Comparison of ENCODE assay signal across 25 cellular contexts in the genomic region with DNA sequence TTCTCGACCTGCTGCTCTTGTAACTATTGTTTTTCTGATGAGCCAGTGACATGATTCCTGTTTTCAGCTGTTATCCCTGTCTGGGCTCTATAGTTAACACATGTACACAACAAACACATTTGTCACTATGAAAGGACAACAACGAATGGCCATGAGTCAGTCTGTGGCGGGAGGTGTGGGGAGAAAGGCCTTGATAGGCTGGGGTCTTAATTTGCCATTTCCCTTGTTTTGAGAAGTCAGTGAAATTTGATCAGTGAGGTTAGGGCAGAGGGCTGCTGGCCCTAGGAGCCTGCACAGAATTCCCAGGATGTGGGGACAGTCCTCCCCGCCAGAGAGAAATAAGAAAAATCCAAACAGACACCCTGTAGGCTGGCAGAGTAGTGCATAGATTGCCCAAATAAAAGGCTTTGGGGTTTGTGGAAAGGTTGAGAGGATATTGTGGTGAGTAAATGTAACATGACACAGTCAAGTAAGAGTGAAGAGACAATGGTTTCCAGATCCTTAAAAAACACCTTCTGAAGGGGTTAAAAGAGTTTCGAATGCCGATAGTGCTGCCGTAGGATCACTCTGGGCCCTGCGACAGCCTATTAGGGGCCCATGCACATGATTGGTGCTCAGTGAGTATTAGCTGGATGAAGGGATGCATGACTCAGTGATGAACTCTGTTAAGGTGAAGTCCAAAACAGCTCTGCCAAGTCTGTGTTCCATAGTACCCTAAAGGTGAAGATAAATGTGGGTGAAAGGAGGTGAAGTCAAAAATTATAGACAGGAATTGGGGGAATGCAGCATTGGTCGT.
DNase-seq lines count a peak whose midpoint lies in the region; ATAC-seq, FAIRE-seq and TF ChIP-seq lines count a peak whose summit lies in the region.
"Had no signal": no experiment of that assay in that cellular context is flagged by ENCODE, and none has a peak within 500 bp of the region (broad histone marks: within the 10 kb centered on the region; RNA-seq: fewer than 3 reads in every experiment).

No MANE protein-coding gene starts in this region.

- H3K79me2 ChIP-seq in astrocyte (ENCODE audit: insufficient read depth, low read length): no peaks in the 10 kb centered on the region

- intact Hi-C loops in left lung (cut with DNase I): no loop called here

- peak overlapping the region; percentile 12; the same call in 1 of the 2 replicates for H3K27ac ChIP-seq in HUES6 (ENCODE audit: low read depth, low read length)
- no peak overlapping the region for H3K27ac ChIP-seq in astrocyte (ENCODE audit: low read depth, low read length)
- no peak overlapping the region for H3K27ac ChIP-seq in left lung
- H3K27ac ChIP-seq: body of pancreas, colonic mucosa, ovary, SJSA1, tibial nerve had no signal

- H3K4me1 ChIP-seq in HUES6 (ENCODE audit: control insufficient read depth, insufficient read depth, low read length) (peaks cover 16% of the 10 kb centered on the region), astrocyte (ENCODE audit: insufficient read depth, low read length) (peaks cover 6% of the 10 kb centered on the region), left lung (no peaks in the 10 kb centered on the region)
- H3K4me1 ChIP-seq: body of pancreas, colonic mucosa, SJSA1, tibial nerve had no signal

- H3K9me3 ChIP-seq in HUES6 (ENCODE audit: control insufficient read depth, insufficient read depth, low read depth, low read length) (no peaks in the 10 kb centered on the region), astrocyte (ENCODE audit: insufficient read depth, low read depth, low read length) (no peaks in the 10 kb centered on the region), left lung (no peaks in the 10 kb centered on the region)
- H3K9me3 ChIP-seq: body of pancreas, colonic mucosa, ovary, SJSA1, tibial nerve had no signal

- H3K9ac ChIP-seq in HUES6 (ENCODE audit: low read length) (no peak overlapping the region), astrocyte (ENCODE audit: low read length) (no peak overlapping the region)

- DNase-seq in astrocyte (ENCODE audit: low read depth) (no peak), iPS-NIHi11 (ENCODE audit: low spot score) (peak; percentile 23), progenitor cell of endocrine pancreas (ENCODE audit: low spot score, unreplicated experiment) (no peak), left lung (no peak)
- DNase-seq in activated CD8-positive, alpha-beta memory T cell treated with anti-CD3 and anti-CD28 coated beads for 24 hours: no peak
- DNase-seq: activated B cell treated with CpG ODN at 0.5 μM for 24 hours; activated CD8-positive, alpha-beta T cell treated with anti-CD3 and anti-CD28 coated beads, Interleukin-2, amount 10 ng/mL, durations not matched to agents 7 days and 5 days; activated T-cell treated with anti-CD3 and anti-CD28 coated beads, Interleukin-2, amount 50 U/mL, for 48 hours; body of pancreas; CD8-positive, alpha-beta T cell; colonic mucosa; DND-41; hypothalamus; NCI-H2171; NCI-H526 treated with DMSO at 0.1 percent for 48 hours; ovary; stimulated activated CD4-positive, alpha-beta T cell treated with anti-CD3 and anti-CD28 coated beads, Interleukin-2, amount 100 ng/mL, for 24 hours; stimulated activated naive CD8-positive, alpha-beta T cell treated with anti-CD3 and anti-CD28 coated beads, Interleukin-15, Interleukin-2, amounts not matched to agents 100 U/mL and 50 U/mL, for 24 hours; T-helper 2 cell had no signal

- no peak overlapping the region for H3K4me3 Mint-ChIP-seq in astrocyte (ENCODE audit: unreplicated experiment)
- H3K4me3 Mint-ChIP-seq in progenitor cell of endocrine pancreas (ENCODE audit: low read depth): no peak overlapping the region
- H3K4me3 Mint-ChIP-seq: activated B cell treated with CpG ODN at 0.5 μM for 24 hours; activated CD8-positive, alpha-beta T cell treated with anti-CD3 and anti-CD28 coated beads, Interleukin-2, amount 10 ng/mL, durations not matched to agents 7 days and 5 days; CD8-positive, alpha-beta T cell had no signal

- H3K4me1 Mint-ChIP-seq in astrocyte (ENCODE audit: low read depth, unreplicated experiment): peaks cover 27% of the 10 kb centered on the region
- peaks cover 13% of the 10 kb centered on the region for H3K4me1 Mint-ChIP-seq in progenitor cell of endocrine pancreas (ENCODE audit: low read depth)
- H3K4me1 Mint-ChIP-seq: activated B cell treated with CpG ODN at 0.5 μM for 24 hours had no signal

- H3K9me3 Mint-ChIP-seq in astrocyte (ENCODE audit: unreplicated experiment): no peaks in the 10 kb centered on the region
- no peaks in the 10 kb centered on the region for H3K9me3 Mint-ChIP-seq in progenitor cell of endocrine pancreas (ENCODE audit: low read depth)
- H3K9me3 Mint-ChIP-seq: activated B cell treated with CpG ODN at 0.5 μM for 24 hours; activated naive CD4-positive, alpha-beta T cell treated with anti-CD3 and anti-CD28 coated beads, Interleukin-2, amount 50 U/mL, for 72 hours; CD8-positive, alpha-beta T cell had no signal

- H3K4me3 ChIP-seq in HUES6 (ENCODE audit: low read depth, low read length) (no peak overlapping the region), astrocyte (ENCODE audit: insufficient read depth, low read depth, low read length) (no peak overlapping the region), left lung (no peak overlapping the region)
- H3K4me3 ChIP-seq: body of pancreas, colonic mucosa, ovary, SJSA1, tibial nerve had no signal

- ATAC-seq in HG03442 (IDR thresholded peaks at IDR 0.05; ENCODE audit: unreplicated experiment): no peak
- ATAC-seq in SK-N-SH treated with all-trans-retinoic acid at 6 μM for 48 hours: no peak
- no peak for ATAC-seq in left lung
- ATAC-seq: activated CD8-positive, alpha-beta T cell treated with anti-CD3 and anti-CD28 coated beads, Interleukin-2, amount 10 ng/mL, durations not matched to agents 7 days and 5 days; activated naive CD4-positive, alpha-beta T cell treated with anti-CD3 and anti-CD28 coated beads, Interleukin-2, amount 50 U/mL, for 72 hours; body of pancreas; CD8-positive, alpha-beta T cell; stimulated activated naive CD8-positive, alpha-beta T cell treated with anti-CD3 and anti-CD28 coated beads, Interleukin-15, Interleukin-2, amounts not matched to agents 100 U/mL and 50 U/mL, for 24 hours had no signal

- no peak overlapping the region for H2AFZ ChIP-seq in astrocyte (ENCODE audit: low read depth, low read length)

- H3K27me3 Mint-ChIP-seq in astrocyte (ENCODE audit: low read depth, unreplicated experiment): no peaks in the 10 kb centered on the region
- no peaks in the 10 kb centered on the region for H3K27me3 Mint-ChIP-seq in progenitor cell of endocrine pancreas

- H3K27ac Mint-ChIP-seq in astrocyte (ENCODE audit: unreplicated experiment): peak overlapping the region; percentile 29
- peak overlapping the region; percentile 46 for H3K27ac Mint-ChIP-seq in progenitor cell of endocrine pancreas
- H3K27ac Mint-ChIP-seq: activated B cell treated with CpG ODN at 0.5 μM for 24 hours; activated CD8-positive, alpha-beta T cell treated with anti-CD3 and anti-CD28 coated beads, Interleukin-2, amount 10 ng/mL, durations not matched to agents 7 days and 5 days; activated naive CD4-positive, alpha-beta T cell treated with anti-CD3 and anti-CD28 coated beads, Interleukin-2, amount 50 U/mL, for 72 hours; CD8-positive, alpha-beta T cell had no signal

- no peaks in the 10 kb centered on the region for H3K36me3 Mint-ChIP-seq in astrocyte (ENCODE audit: low read depth, unreplicated experiment)
- peaks cover 4% of the 10 kb centered on the region for H3K36me3 Mint-ChIP-seq in progenitor cell of endocrine pancreas (ENCODE audit: insufficient read depth)
- H3K36me3 Mint-ChIP-seq: activated naive CD4-positive, alpha-beta T cell treated with anti-CD3 and anti-CD28 coated beads, Interleukin-2, amount 50 U/mL, for 72 hours; CD8-positive, alpha-beta T cell had no signal

- no peaks in the 10 kb centered on the region for H3K27me3 ChIP-seq in HUES6 (ENCODE audit: control insufficient read depth, insufficient read depth, low read length)
- H3K27me3 ChIP-seq in astrocyte (ENCODE audit: insufficient read depth, low read length): no peaks in the 10 kb centered on the region
- H3K27me3 ChIP-seq in left lung: no peaks in the 10 kb centered on the region
- H3K27me3 ChIP-seq: body of pancreas, colonic mucosa, ovary, SJSA1, tibial nerve had no signal

- no peak for TF ChIP-seq CTCF in astrocyte (IDR thresholded peaks at IDR 0.05; ENCODE audit: insufficient read depth, low read depth, low read length)
- TF ChIP-seq CTCF in progenitor cell of endocrine pancreas (IDR thresholded peaks at IDR 0.05; ENCODE audit: unreplicated experiment): no peak
- TF ChIP-seq CTCF in left lung (IDR thresholded peaks at IDR 0.05): no peak

- H3K36me3 ChIP-seq in HUES6 (ENCODE audit: control insufficient read depth, insufficient read depth, low read length) (no peaks in the 10 kb centered on the region; the same call in 1 of the 2 replicates), astrocyte (ENCODE audit: insufficient read depth, low read length) (no peaks in the 10 kb centered on the region), left lung (no peaks in the 10 kb centered on the region)
- H3K36me3 ChIP-seq: colonic mucosa, ovary, SJSA1, tibial nerve had no signal

- FAIRE-seq in astrocyte (lab: Jason Lieb, UNC): no peak

- no peaks in the 10 kb centered on the region for H4K20me1 ChIP-seq in astrocyte (ENCODE audit: insufficient read depth, low read length)

- H3K4me2 ChIP-seq in astrocyte (ENCODE audit: low read length): no peak overlapping the region

TF ChIP-seq in SK-N-SH treated with all-trans-retinoic acid at 6 μM for 48 hours, 23 proteins besides CTCF, POLR2A, EP300 and RAD21:
- TF ChIP-seq ZNF70 (CRISPR knock-in tag; IDR thresholded peaks at IDR 0.05): no peak
- no peak for TF ChIP-seq ZNF565 (CRISPR knock-in tag; conservative IDR thresholded peaks at IDR 0.05; ENCODE audit: low read depth)
- no peak for TF ChIP-seq TCF4 (CRISPR knock-in tag; IDR thresholded peaks at IDR 0.05; ENCODE audit: borderline replicate concordance)
- TF ChIP-seq ESRRG (CRISPR knock-in tag; IDR thresholded peaks at IDR 0.05): no peak
- no peak for TF ChIP-seq ISL1 (CRISPR knock-in tag; IDR thresholded peaks at IDR 0.05)
